In genomic region chr11:112082729-112083128, GRCh38 we compare ENCODE assay signal across 10 cellular contexts. TPM values are rescaled to one million over a fixed set of nuclear protein-coding genes. Genes with fewer than 3 reads are reported as not detected.
DNase-seq lines count a peak whose midpoint lies in the region; FAIRE-seq and TF ChIP-seq lines count a peak whose summit lies in the region.
"Had no signal": no experiment of that assay in that cellular context is flagged by ENCODE, and none has a peak within 500 bp of the region (broad histone marks: within the 10 kb centered on the region; RNA-seq: fewer than 3 reads in every experiment).

No MANE protein-coding gene starts in this region.

- TF ChIP-seq CTCF in OCI-LY3 (IDR thresholded peaks at IDR 0.05; ENCODE audit: low read depth, low read length), result no peak
- TF ChIP-seq CTCF in brain microvascular endothelial cell (IDR thresholded peaks at IDR 0.05; ENCODE audit: low read depth, low read length, missing control alignments), result no peak

- H3K36me3 ChIP-seq in OCI-LY3 (replicated peaks; ENCODE audit: low read depth, low read length) (peaks cover 51% of the 10 kb centered on the region), brain microvascular endothelial cell (replicated peaks) (peaks cover 47% of the 10 kb centered on the region), skeletal muscle tissue (ENCODE audit: control insufficient read depth in 3 of 3, insufficient read depth in 3 of 3, low read length in 3 of 3) (peaks cover 26 to 62% (median 58%) of the 10 kb centered on the region in 3 donors)

- no peak overlapping the region for H2AFZ ChIP-seq in OCI-LY3 (ENCODE audit: low read depth, low read length)

- FAIRE-seq in frontal cortex (lab: Jason Lieb, UNC), result no peak

- no peak overlapping the region for H3K4me3 ChIP-seq in OCI-LY3 (ENCODE audit: low read length)
- no peak overlapping the region for H3K4me3 ChIP-seq in brain microvascular endothelial cell (ENCODE audit: low read depth, low read length)
- no peak overlapping the region for H3K4me3 ChIP-seq in skeletal muscle tissue (ENCODE audit: low read length in 3 of 3)
- H3K4me3 ChIP-seq: lung had no signal

- H3K9ac ChIP-seq in OCI-LY3 (ENCODE audit: low read length), result no peak overlapping the region
- no peak overlapping the region for H3K9ac ChIP-seq in skeletal muscle tissue (ENCODE audit: low read depth in 1 of 3, low read length in 3 of 3)

- no peaks in the 10 kb centered on the region for H3K9me3 ChIP-seq in OCI-LY3 (ENCODE audit: insufficient read depth, low read length)
- no peaks in the 10 kb centered on the region for H3K9me3 ChIP-seq in skeletal muscle tissue (ENCODE audit: control insufficient read depth in 3 of 3, low read length in 3 of 3)

- H3K27ac ChIP-seq in OCI-LY3 (ENCODE audit: low read length), result 0 out of 2 replicates have a peak overlapping the region, but pooled peaks have one; percentile 12
- peak overlapping the region; percentile 84 for H3K27ac ChIP-seq in brain microvascular endothelial cell
- H3K27ac ChIP-seq in skeletal muscle tissue (ENCODE audit: low read depth, low read length), result peak overlapping the region; percentile 74

- H4K20me1 ChIP-seq in OCI-LY3 (ENCODE audit: insufficient read depth, low read length), result no peaks in the 10 kb centered on the region

- in situ Hi-C loops in brain microvascular endothelial cell (cut with HindIII; ENCODE audit: low pct_ligation_motif_present, low sequenced_read_pairs), result no loop called here

- DNase-seq in activated CD4-positive, alpha-beta T cell treated with anti-CD3 and anti-CD28 coated beads, Interleukin-2, amount 50 U/mL, for 48 hours, result peak; percentile 26 to 46
- DNase-seq in activated CD4-positive, alpha-beta T cell treated with anti-CD3 and anti-CD28 coated beads for 4 hours, result no peak
- DNase-seq in brain microvascular endothelial cell, result peak; percentile 54
- DNase-seq in NCI-H1092 treated with DMSO at 0.1 percent for 48 hours (lab: John Stamatoyannopoulos, UW), result no peak
- DNase-seq in frontal cortex (ENCODE audit: low spot score in 2 of 2), result no peak
- DNase-seq in germinal center (ENCODE audit: low spot score), result no peak
- DNase-seq: AML-193 had no signal

- H3K4me2 ChIP-seq in OCI-LY3 (ENCODE audit: low read length), result no peak overlapping the region

- peaks cover 48% of the 10 kb centered on the region for H3K79me2 ChIP-seq in OCI-LY3 (ENCODE audit: low read length)

- H3K4me1 ChIP-seq in OCI-LY3 (ENCODE audit: low read length), result peaks cover 14% of the 10 kb centered on the region
- peaks cover 11 to 33% (median 16%) of the 10 kb centered on the region in 3 donors for H3K4me1 ChIP-seq in skeletal muscle tissue (ENCODE audit: control insufficient read depth in 3 of 3, insufficient read depth in 3 of 3, low read length in 3 of 3)

- H3K27me3 ChIP-seq in OCI-LY3 (ENCODE audit: low read depth, low read length) (no peaks in the 10 kb centered on the region), brain microvascular endothelial cell (replicated peaks) (no peaks in the 10 kb centered on the region), skeletal muscle tissue (ENCODE audit: control insufficient read depth in 3 of 3, insufficient read depth in 3 of 3, low read length in 3 of 3) (no peaks in the 10 kb centered on the region)

RNA-seq across cellular contexts. Expression of gene TIMM8B, which starts 3.8 kb away (rescaled TPM):
- total RNA-seq in skeletal muscle tissue (66.8 TPM), frontal cortex (51.0 TPM)

RNA-seq across cellular contexts. Expression of gene SDHD, which starts 3.9 kb away (rescaled TPM):
- total RNA-seq in skeletal muscle tissue (129 TPM), frontal cortex (73.8 TPM)

RNA-seq across cellular contexts. Expression of gene NKAPD1, which starts 8.6 kb away (rescaled TPM):
- total RNA-seq in skeletal muscle tissue (16.7 TPM), frontal cortex (46.9 TPM)

RNA-seq across cellular contexts. Expression of gene PIH1D2, which starts 8.9 kb away (rescaled TPM):
- total RNA-seq in skeletal muscle tissue, result 1.6 TPM
- 2.9 TPM for total RNA-seq in frontal cortex

RNA-seq across cellular contexts. Expression of gene DLAT, which starts 57.5 kb away (rescaled TPM):
- total RNA-seq in skeletal muscle tissue (37.6 TPM), frontal cortex (53.0 TPM)

Comparison
In these comparisons a context has a peak if more than half of its experiments do, and no peak if none do; other contexts are left out.
1. DNase-seq: peak in activated CD4-positive, alpha-beta T cell treated with anti-CD3 and anti-CD28 coated beads, Interleukin-2, amount 50 U/mL, for 48 hours (2 of 2) and brain microvascular endothelial cell (single experiment); none in activated CD4-positive, alpha-beta T cell treated with anti-CD3 and anti-CD28 coated beads for 4 hours (0 of 2), NCI-H1092 treated with DMSO at 0.1 percent for 48 hours (single experiment), frontal cortex (0 of 2) and germinal center (single experiment).
2. H3K27ac ChIP-seq: peak in every context shown above with its lines; median percentile 84 in brain microvascular endothelial cell; 74 in skeletal muscle tissue; 12 in OCI-LY3.